8 cellular contexts compared by ENCODE assay signal in genomic region chr5:167565555-167565954, GRCh38.
DNase-seq lines count a peak whose midpoint lies in the region; TF ChIP-seq lines count a peak whose summit lies in the region.

No MANE protein-coding gene starts in this region.

- no peak overlapping the region for H2AFZ ChIP-seq in MM.1S (ENCODE audit: low read length)

- H3K9me2 ChIP-seq in MM.1S (replicated peaks; ENCODE audit: insufficient read depth, low read length): no peaks in the 10 kb centered on the region

- H3K27ac ChIP-seq in MM.1S (ENCODE audit: low read length) (no peak overlapping the region), stomach (no peak overlapping the region)

- H3K9me3 Mint-ChIP-seq in neural crest cell: peaks cover 4% of the 10 kb centered on the region
- no peaks in the 10 kb centered on the region for H3K9me3 Mint-ChIP-seq in activated T-helper 2 cell treated with anti-CD3 and anti-CD28 coated beads, Interferon-gamma antibody, Interleukin-2, Interleukin-4, amounts not matched to agents 10 μg/mL and 5 μg/mL and 100 μg/mL, durations not matched to agents 14 hours and 24 hours and 36 hours
- no peaks in the 10 kb centered on the region for H3K9me3 Mint-ChIP-seq in activated T-helper 1 cell treated with anti-CD3 and anti-CD28 coated beads, Interleukin-12 subunit alpha, Interleukin-12 subunit beta, Interleukin-2, Interleukin-4 antibody, amounts not matched to agents 30 ng/mL and 10 ng/mL and 1 ng/mL, durations not matched to agents 14 hours and 24 hours and 36 hours

- H3K27ac Mint-ChIP-seq in neural crest cell (ENCODE audit: unreplicated experiment): no peak overlapping the region
- no peak overlapping the region for H3K27ac Mint-ChIP-seq in activated T-helper 2 cell treated with anti-CD3 and anti-CD28 coated beads, Interferon-gamma antibody, Interleukin-2, Interleukin-4, amounts not matched to agents 10 μg/mL and 5 μg/mL and 100 μg/mL, durations not matched to agents 14 hours and 24 hours and 36 hours
- H3K27ac Mint-ChIP-seq in activated T-helper 1 cell treated with anti-CD3 and anti-CD28 coated beads, Interleukin-12 subunit alpha, Interleukin-12 subunit beta, Interleukin-2, Interleukin-4 antibody, amounts not matched to agents 30 ng/mL and 10 ng/mL and 1 ng/mL, durations not matched to agents 14 hours and 24 hours and 36 hours: no peak overlapping the region

- H3K4me2 ChIP-seq in MM.1S (ENCODE audit: low read depth, low read length): no peak overlapping the region

- TF ChIP-seq CTCF in GM06990 (IDR thresholded peaks at IDR 0.05; ENCODE audit: insufficient read depth, low read length, poor library complexity, severe bottlenecking) (peak; percentile 17), MM.1S (IDR thresholded peaks at IDR 0.05; ENCODE audit: low read length) (peak; percentile 53), neural crest cell (conservative IDR thresholded peaks at IDR 0.05) (peak; percentile 61), stomach (IDR thresholded peaks at IDR 0.05) (no peak)

- H4K20me1 ChIP-seq in MM.1S (ENCODE audit: insufficient read depth, low read length): no peaks in the 10 kb centered on the region

- H3K4me3 Mint-ChIP-seq in neural crest cell: no peak overlapping the region
- H3K4me3 Mint-ChIP-seq in activated T-helper 2 cell treated with anti-CD3 and anti-CD28 coated beads, Interferon-gamma antibody, Interleukin-2, Interleukin-4, amounts not matched to agents 10 μg/mL and 5 μg/mL and 100 μg/mL, durations not matched to agents 14 hours and 24 hours and 36 hours (ENCODE audit: low read depth): no peak overlapping the region
- no peak overlapping the region for H3K4me3 Mint-ChIP-seq in activated T-helper 1 cell treated with anti-CD3 and anti-CD28 coated beads, Interleukin-12 subunit alpha, Interleukin-12 subunit beta, Interleukin-2, Interleukin-4 antibody, amounts not matched to agents 30 ng/mL and 10 ng/mL and 1 ng/mL, durations not matched to agents 14 hours and 24 hours and 36 hours

- H3K9ac ChIP-seq in MM.1S (ENCODE audit: low read length): no peak overlapping the region

- H3K4me1 ChIP-seq in MM.1S (ENCODE audit: low read length) (no peaks in the 10 kb centered on the region), stomach (no peaks in the 10 kb centered on the region)

- H3F3A ChIP-seq in MM.1S (ENCODE audit: insufficient read depth, low read length): no peaks in the 10 kb centered on the region

- WGBS in stomach, 5 donors: 72 to 82% (median 73%) methylated on average over 3 of the region's 3 CpGs

- H3K27me3 ChIP-seq in GM06990 (replicated peaks; ENCODE audit: control insufficient read depth, insufficient read depth, low read length) (no peaks in the 10 kb centered on the region), MM.1S (replicated peaks; ENCODE audit: insufficient read depth, low read length) (no peaks in the 10 kb centered on the region), stomach (peaks cover 0 to 4% (median 0%) of the 10 kb centered on the region in 3 donors)

- no peaks in the 10 kb centered on the region for H3K9me3 ChIP-seq in MM.1S (replicated peaks; ENCODE audit: insufficient read depth, low read length)
- H3K9me3 ChIP-seq in stomach: no peaks in the 10 kb centered on the region

- no peaks in the 10 kb centered on the region for H3K79me2 ChIP-seq in MM.1S (ENCODE audit: low read length)

- H3K4me1 Mint-ChIP-seq in neural crest cell: peaks cover 27% of the 10 kb centered on the region
- H3K4me1 Mint-ChIP-seq in activated T-helper 2 cell treated with anti-CD3 and anti-CD28 coated beads, Interferon-gamma antibody, Interleukin-2, Interleukin-4, amounts not matched to agents 10 μg/mL and 5 μg/mL and 100 μg/mL, durations not matched to agents 14 hours and 24 hours and 36 hours (ENCODE audit: low read depth): no peaks in the 10 kb centered on the region
- no peaks in the 10 kb centered on the region for H3K4me1 Mint-ChIP-seq in activated T-helper 1 cell treated with anti-CD3 and anti-CD28 coated beads, Interleukin-12 subunit alpha, Interleukin-12 subunit beta, Interleukin-2, Interleukin-4 antibody, amounts not matched to agents 30 ng/mL and 10 ng/mL and 1 ng/mL, durations not matched to agents 14 hours and 24 hours and 36 hours (ENCODE audit: low read depth)

- no peaks in the 10 kb centered on the region for H3K36me3 Mint-ChIP-seq in neural crest cell (ENCODE audit: low read depth)
- H3K36me3 Mint-ChIP-seq in activated T-helper 2 cell treated with anti-CD3 and anti-CD28 coated beads, Interferon-gamma antibody, Interleukin-2, Interleukin-4, amounts not matched to agents 10 μg/mL and 5 μg/mL and 100 μg/mL, durations not matched to agents 14 hours and 24 hours and 36 hours (ENCODE audit: low read depth): no peaks in the 10 kb centered on the region
- no peaks in the 10 kb centered on the region for H3K36me3 Mint-ChIP-seq in activated T-helper 1 cell treated with anti-CD3 and anti-CD28 coated beads, Interleukin-12 subunit alpha, Interleukin-12 subunit beta, Interleukin-2, Interleukin-4 antibody, amounts not matched to agents 30 ng/mL and 10 ng/mL and 1 ng/mL, durations not matched to agents 14 hours and 24 hours and 36 hours (ENCODE audit: low read depth)

- no peak for TF ChIP-seq EP300 in stomach (IDR thresholded peaks at IDR 0.05)

- no peak for TF ChIP-seq POLR2A in stomach (IDR thresholded peaks at IDR 0.05)

- H3K4me3 ChIP-seq in GM06990 (replicated peaks; ENCODE audit: low read depth, low read length) (no peak overlapping the region), MM.1S (ENCODE audit: low read length) (no peak overlapping the region), stomach (no peak overlapping the region)

- H3K36me3 ChIP-seq in GM06990 (ENCODE audit: control insufficient read depth, insufficient read depth, low read length): no peaks in the 10 kb centered on the region
- no peaks in the 10 kb centered on the region for H3K36me3 ChIP-seq in MM.1S (replicated peaks; ENCODE audit: insufficient read depth, low read length)
- H3K36me3 ChIP-seq in stomach: no peaks in the 10 kb centered on the region

- DNase-seq in GM06990 (ENCODE audit: extremely low read depth, insufficient read length): no peak
- DNase-seq in MM.1S: peak; percentile 19
- peak; percentile 8 for DNase-seq in cerebellum (ENCODE audit: low spot score)
- no peak for DNase-seq in neural crest cell (ENCODE audit: low read depth, low spot score)
- no peak for DNase-seq in activated T-helper 2 cell treated with anti-CD3 and anti-CD28 coated beads, Interferon-gamma antibody, Interleukin-2, Interleukin-4, amounts not matched to agents 10 μg/mL and 5 μg/mL and 100 μg/mL, durations not matched to agents 14 hours and 24 hours and 36 hours (ENCODE audit: low spot score)
- DNase-seq in T-helper 2 cell: no peak
- DNase-seq in stomach: no peak
- DNase-seq in activated T-helper 1 cell treated with anti-CD3 and anti-CD28 coated beads, Interleukin-12 subunit alpha, Interleukin-12 subunit beta, Interleukin-2, Interleukin-4 antibody, amounts not matched to agents 30 ng/mL and 10 ng/mL and 1 ng/mL, durations not matched to agents 14 hours and 24 hours and 36 hours (ENCODE audit: low spot score): no peak

- intact Hi-C loops in activated T-helper 2 cell treated with anti-CD3 and anti-CD28 coated beads, Interferon-gamma antibody, Interleukin-2, Interleukin-4, amounts not matched to agents 10 μg/mL and 5 μg/mL and 100 μg/mL, durations not matched to agents 14 hours and 24 hours and 36 hours (cut with micrococcal nuclease): no loop called here
- intact Hi-C loops in stomach (cut with DNase I; ENCODE audit: low total_unique reads): no loop called here
- intact Hi-C loops in activated T-helper 1 cell treated with anti-CD3 and anti-CD28 coated beads, Interleukin-12 subunit alpha, Interleukin-12 subunit beta, Interleukin-2, Interleukin-4 antibody, amounts not matched to agents 30 ng/mL and 10 ng/mL and 1 ng/mL, durations not matched to agents 14 hours and 24 hours and 36 hours (cut with micrococcal nuclease): no loop called here

- peaks cover 2% of the 10 kb centered on the region for H3K27me3 Mint-ChIP-seq in neural crest cell (ENCODE audit: low read depth)
- H3K27me3 Mint-ChIP-seq in activated T-helper 2 cell treated with anti-CD3 and anti-CD28 coated beads, Interferon-gamma antibody, Interleukin-2, Interleukin-4, amounts not matched to agents 10 μg/mL and 5 μg/mL and 100 μg/mL, durations not matched to agents 14 hours and 24 hours and 36 hours (ENCODE audit: low read depth): no peaks in the 10 kb centered on the region
- H3K27me3 Mint-ChIP-seq in activated T-helper 1 cell treated with anti-CD3 and anti-CD28 coated beads, Interleukin-12 subunit alpha, Interleukin-12 subunit beta, Interleukin-2, Interleukin-4 antibody, amounts not matched to agents 30 ng/mL and 10 ng/mL and 1 ng/mL, durations not matched to agents 14 hours and 24 hours and 36 hours (ENCODE audit: insufficient read depth): no peaks in the 10 kb centered on the region

Comparison
In these comparisons a context has a peak if more than half of its experiments do, and no peak if none do; other contexts are left out.
1. DNase-seq: peak in MM.1S (single experiment) and cerebellum (single experiment); none in GM06990 (single experiment), neural crest cell (single experiment), activated T-helper 2 cell treated with anti-CD3 and anti-CD28 coated beads, Interferon-gamma antibody, Interleukin-2, Interleukin-4, amounts not matched to agents 10 μg/mL and 5 μg/mL and 100 μg/mL, durations not matched to agents 14 hours and 24 hours and 36 hours (single experiment), T-helper 2 cell (0 of 5), stomach (single experiment) and activated T-helper 1 cell treated with anti-CD3 and anti-CD28 coated beads, Interleukin-12 subunit alpha, Interleukin-12 subunit beta, Interleukin-2, Interleukin-4 antibody, amounts not matched to agents 30 ng/mL and 10 ng/mL and 1 ng/mL, durations not matched to agents 14 hours and 24 hours and 36 hours (single experiment).
2. CTCF ChIP-seq: peak in GM06990 (single experiment), MM.1S (single experiment) and neural crest cell (single experiment); none in stomach (0 of 7).